ENCODE assay signal across 13 cellular contexts in the genomic region with DNA sequence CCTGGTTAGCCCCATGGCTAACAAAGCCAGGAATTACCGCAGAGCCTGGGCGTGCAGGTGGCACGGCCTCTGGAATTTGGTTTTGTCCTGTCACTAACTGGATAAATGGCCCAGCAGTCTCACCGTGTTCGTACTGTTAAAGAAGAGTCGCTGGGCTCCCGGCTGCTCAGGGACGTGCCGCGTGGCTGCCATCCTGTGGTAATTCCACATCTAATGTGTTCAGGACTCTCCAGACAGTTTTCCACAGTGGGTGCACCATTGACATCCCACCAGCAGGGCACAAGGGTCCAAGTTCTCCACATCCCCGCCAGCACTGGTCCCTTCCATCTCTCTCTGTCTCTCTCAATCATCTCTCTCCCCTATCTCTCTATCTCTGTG. TPM values are rescaled to one million over a fixed set of nuclear protein-coding genes. Genes with fewer than 3 reads are reported as not detected.
A peak's percentile ranks its signal among the peaks of the same experiment; 100 is the strongest.
DNase-seq lines count a peak whose midpoint lies in the region; ATAC-seq and TF ChIP-seq lines count a peak whose summit lies in the region.
"Had no signal": no experiment of that assay in that cellular context is flagged by ENCODE, and none has a peak within 500 bp of the region (broad histone marks: within the 10 kb centered on the region; RNA-seq: fewer than 3 reads in every experiment).

No MANE protein-coding gene starts in this region.

- peaks cover 22% of the 10 kb centered on the region for H3K27me3 Mint-ChIP-seq in endodermal cell (ENCODE audit: insufficient read depth)
- H3K27me3 Mint-ChIP-seq in activated CD4-positive, alpha-beta T cell treated with anti-CD3 and anti-CD28 coated beads, Interleukin-2, amount 10 ng/mL, durations not matched to agents 24 days and 14 days = peaks cover 3% of the 10 kb centered on the region
- H3K27me3 Mint-ChIP-seq: CD8-positive, alpha-beta memory T cell had no signal

- no peaks in the 10 kb centered on the region for H3K4me1 Mint-ChIP-seq in endodermal cell
- H3K4me1 Mint-ChIP-seq in activated CD4-positive, alpha-beta T cell treated with anti-CD3 and anti-CD28 coated beads, Interleukin-2, amount 10 ng/mL, durations not matched to agents 24 days and 14 days = peaks cover 9% of the 10 kb centered on the region

- TF ChIP-seq CTCF in heart right ventricle (IDR thresholded peaks at IDR 0.05) (peak in 1 of 9 donors; percentile 16), endodermal cell (conservative IDR thresholded peaks at IDR 0.05) (peak; percentile 59), thoracic aorta (IDR thresholded peaks at IDR 0.05) (peak; percentile 29), lower leg skin (IDR thresholded peaks at IDR 0.05) (no peak)

- WGBS in heart right ventricle, 2 donors = 65 to 68% methylated on average over 11 of the region's 11 CpGs
- WGBS in endodermal cell (ENCODE audit: insufficient coverage in 1 of 2, insufficient read length in 1 of 2), 2 experiments = 70 to 81% methylated on average over 11 of the region's 11 CpGs
- 47 to 51% methylated on average over 11 of the region's 11 CpGs for WGBS in lower leg skin, 2 donors

- H3K4me3 ChIP-seq in heart right ventricle (no peak overlapping the region), endodermal cell (ENCODE audit: low read length) (no peak overlapping the region), thoracic aorta (no peak overlapping the region), lower leg skin (ENCODE audit: low read depth, poor library complexity, severe bottlenecking) (no peak overlapping the region)
- H3K4me3 ChIP-seq: heart left ventricle, thyroid gland had no signal

- H3K4me1 ChIP-seq in heart right ventricle (peaks cover 0 to 15% (median 0%) of the 10 kb centered on the region in 9 donors), endodermal cell (ENCODE audit: control insufficient read depth, insufficient read depth, low read length) (no peaks in the 10 kb centered on the region), thoracic aorta (ENCODE audit: control insufficient read depth in 1 of 2, low read depth in 2 of 2) (peaks cover 13 to 18% of the 10 kb centered on the region in 2 donors)

- TF ChIP-seq POLR2A in lower leg skin (IDR thresholded peaks at IDR 0.05) = no peak

- DNase-seq in Right ventricle myocardium inferior (ENCODE audit: missing footprints) (peak; percentile 61), heart right ventricle (no peak), NCI-H69 (lab: John Stamatoyannopoulos, UW) (peak; percentile 35), endodermal cell (no peak), thoracic aorta (ENCODE audit: low spot score) (no peak), lower leg skin (ENCODE audit: low spot score in 2 of 2) (no peak)
- DNase-seq in activated CD4-positive, alpha-beta T cell treated with anti-CD3 and anti-CD28 coated beads, Interleukin-2, amount 10 ng/mL, durations not matched to agents 24 days and 14 days = no peak
- DNase-seq: activated effector memory CD4-positive, alpha-beta T cell treated with Interleukin-2 at 50 U/mL for 16 hours; dermis blood vessel endothelial cell had no signal

- peaks cover 2% of the 10 kb centered on the region for H3K9me3 Mint-ChIP-seq in endodermal cell
- peaks cover 13% of the 10 kb centered on the region for H3K9me3 Mint-ChIP-seq in activated CD4-positive, alpha-beta T cell treated with anti-CD3 and anti-CD28 coated beads, Interleukin-2, amount 10 ng/mL, durations not matched to agents 24 days and 14 days
- H3K9me3 Mint-ChIP-seq: CD8-positive, alpha-beta memory T cell had no signal

- no peaks in the 10 kb centered on the region for H3K36me3 ChIP-seq in heart right ventricle
- no peaks in the 10 kb centered on the region for H3K36me3 ChIP-seq in endodermal cell (ENCODE audit: control insufficient read depth, insufficient read depth, low read length)
- no peaks in the 10 kb centered on the region for H3K36me3 ChIP-seq in thoracic aorta
- H3K36me3 ChIP-seq: heart left ventricle, thyroid gland had no signal

- H3K27ac Mint-ChIP-seq in endodermal cell = no peak overlapping the region
- H3K27ac Mint-ChIP-seq in activated CD4-positive, alpha-beta T cell treated with anti-CD3 and anti-CD28 coated beads, Interleukin-2, amount 10 ng/mL, durations not matched to agents 24 days and 14 days = no peak overlapping the region

- no peak overlapping the region for H3K4me3 Mint-ChIP-seq in endodermal cell
- H3K4me3 Mint-ChIP-seq in activated CD4-positive, alpha-beta T cell treated with anti-CD3 and anti-CD28 coated beads, Interleukin-2, amount 10 ng/mL, durations not matched to agents 24 days and 14 days = no peak overlapping the region

- H3K27ac ChIP-seq in heart right ventricle = no peak overlapping the region
- H3K27ac ChIP-seq in endodermal cell (ENCODE audit: low read depth, low read length) = no peak overlapping the region
- H3K27ac ChIP-seq in thoracic aorta = no peak overlapping the region
- H3K27ac ChIP-seq: heart left ventricle, thyroid gland had no signal

- H3K9me3 ChIP-seq in heart right ventricle = no peaks in the 10 kb centered on the region
- no peaks in the 10 kb centered on the region for H3K9me3 ChIP-seq in endodermal cell (ENCODE audit: control insufficient read depth, low read length)
- no peaks in the 10 kb centered on the region for H3K9me3 ChIP-seq in thoracic aorta
- H3K9me3 ChIP-seq: heart left ventricle, thyroid gland had no signal

- ATAC-seq in Right ventricle myocardium inferior = no peak
- no peak for ATAC-seq in heart right ventricle
- ATAC-seq in thoracic aorta (ENCODE audit: insufficient number of reproducible peaks, low FRiP score, low read depth) = no peak
- no peak for ATAC-seq in HG03378 (IDR thresholded peaks at IDR 0.05; ENCODE audit: unreplicated experiment)

- H3K9ac ChIP-seq in endodermal cell (ENCODE audit: extremely low read depth, low read length, poor library complexity, severe bottlenecking) = no peak overlapping the region

- H3K27me3 ChIP-seq in heart right ventricle = peaks cover 0 to 41% (median 18%) of the 10 kb centered on the region in 7 donors
- H3K27me3 ChIP-seq in endodermal cell (ENCODE audit: control insufficient read depth, insufficient read depth, low read length, poor library complexity, severe bottlenecking) = no peaks in the 10 kb centered on the region
- no peaks in the 10 kb centered on the region for H3K27me3 ChIP-seq in thoracic aorta (replicated peaks; ENCODE audit: insufficient read depth)
- H3K27me3 ChIP-seq: thyroid gland had no signal

- H3K36me3 Mint-ChIP-seq in endodermal cell (ENCODE audit: low read depth) = no peaks in the 10 kb centered on the region
- H3K36me3 Mint-ChIP-seq in activated CD4-positive, alpha-beta T cell treated with anti-CD3 and anti-CD28 coated beads, Interleukin-2, amount 10 ng/mL, durations not matched to agents 24 days and 14 days (ENCODE audit: low read depth) = peaks cover 3% of the 10 kb centered on the region
- H3K36me3 Mint-ChIP-seq: CD8-positive, alpha-beta memory T cell had no signal

- intact Hi-C loops in Right ventricle myocardium inferior (cut with DNase I) = no loop called here
- intact Hi-C loops in heart right ventricle (cut with DNase I) = no loop called here
- intact Hi-C loops in activated CD4-positive, alpha-beta T cell treated with anti-CD3 and anti-CD28 coated beads, Interleukin-2, amount 10 ng/mL, durations not matched to agents 24 days and 14 days (cut with micrococcal nuclease) = no loop called here
- intact Hi-C loops in lower leg skin (cut with DNase I; ENCODE audit: low total_unique reads) = no loop called here

RNA-seq across cellular contexts. Expression of a gene that starts 19.6 kb away (rescaled TPM):
- total RNA-seq in Right ventricle myocardium inferior (9.2 TPM), heart right ventricle (10 to 100 TPM in 3 of 10 donors, 1 to 10 TPM in 7; 7.4 to 13.8 (median 9.0) TPM), endodermal cell (10 to 100 TPM; 22.7 to 32.7 TPM), thoracic aorta (1 to 10 TPM; 5.9 to 8.5 TPM), lower leg skin (10 to 100 TPM in 3 of 4 donors, 1 to 10 TPM in 1; 7.3 to 17.7 (median 14.1) TPM)
- 10 to 100 TPM; 20.8 to 22.2 TPM for polyA plus RNA-seq in heart right ventricle
- 25.4 TPM for polyA plus RNA-seq in endodermal cell (2013, experiment 1 of 2)
- polyA plus RNA-seq in endodermal cell (2013, experiment 2 of 2) = 23.8 TPM
- 49.6 and 53.3 TPM in 2 replicates for total RNA-seq in activated CD4-positive, alpha-beta T cell treated with anti-CD3 and anti-CD28 coated beads, Interleukin-2, amount 10 ng/mL, durations not matched to agents 24 days and 14 days

RNA-seq across cellular contexts. Expression of a gene that starts 19.8 kb away (rescaled TPM):
- total RNA-seq in Right ventricle myocardium inferior (10.4 TPM), heart right ventricle (10 to 100 TPM in 2 of 10 donors, 1 to 10 TPM in 8; 7.2 to 11.1 (median 8.6) TPM), endodermal cell (10 to 100 TPM; 31.5 to 33.8 TPM), thoracic aorta (10 to 100 TPM in 1 of 2 donors, 1 to 10 TPM in 1; 9.7 to 24.8 TPM), lower leg skin (10 to 100 TPM; 11.1 to 31.8 (median 19.2) TPM)
- 10 to 100 TPM; 12.4 to 19.9 TPM for polyA plus RNA-seq in heart right ventricle
- 16.9 TPM for polyA plus RNA-seq in endodermal cell (2013, experiment 1 of 2)
- 13.9 TPM for polyA plus RNA-seq in endodermal cell (2013, experiment 2 of 2)
- total RNA-seq in activated CD4-positive, alpha-beta T cell treated with anti-CD3 and anti-CD28 coated beads, Interleukin-2, amount 10 ng/mL, durations not matched to agents 24 days and 14 days = 51.7 and 55.5 TPM in 2 replicates

Comparison
In these comparisons a context has a peak if more than half of its experiments do, and no peak if none do; other contexts are left out.
1. DNase-seq: peak in Right ventricle myocardium inferior (single experiment) and NCI-H69 (single experiment); none in heart right ventricle (0 of 2), endodermal cell (single experiment), thoracic aorta (single experiment), activated CD4-positive, alpha-beta T cell treated with anti-CD3 and anti-CD28 coated beads, Interleukin-2, amount 10 ng/mL, durations not matched to agents 24 days and 14 days (single experiment) and lower leg skin (0 of 2).
2. CTCF ChIP-seq: peak in endodermal cell (single experiment) and thoracic aorta (single experiment); none in lower leg skin (0 of 3).